In the genomic region with DNA sequence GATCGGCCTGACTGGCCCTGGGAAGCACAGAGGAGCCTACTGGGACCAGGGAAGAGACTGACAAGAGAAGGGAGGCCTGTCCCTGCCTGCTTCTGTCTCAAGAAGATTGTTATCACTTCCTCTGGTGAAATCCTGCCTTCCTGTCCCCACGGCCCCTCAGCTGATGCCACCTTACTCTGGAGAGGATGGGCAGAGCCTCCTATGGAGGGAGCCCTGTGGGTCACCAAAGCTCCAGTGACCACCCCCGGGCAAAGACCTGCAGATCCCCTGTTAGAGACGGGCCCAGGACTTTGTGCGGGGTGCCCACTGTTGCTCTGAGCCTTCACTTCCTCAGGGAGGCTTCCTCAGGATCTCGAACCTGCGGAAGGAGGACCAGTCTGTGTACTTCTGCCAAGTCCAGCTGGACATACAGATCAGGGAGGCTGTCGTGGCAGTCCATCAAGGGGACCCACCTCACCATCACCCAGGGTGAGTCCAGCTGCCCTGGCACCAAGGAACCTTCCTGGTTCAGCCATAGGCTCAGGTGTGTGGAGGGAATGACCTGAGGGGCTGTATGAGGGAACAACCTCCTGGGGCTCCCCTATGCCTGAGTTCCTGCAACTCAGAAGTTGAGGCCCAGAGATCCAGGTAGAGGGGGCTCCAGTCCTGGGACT, we compare ENCODE assay signal across 19 cellular contexts. TPM values are rescaled to one million over a fixed set of nuclear protein-coding genes. Genes with fewer than 3 reads are reported as not detected.
"Had no signal": no experiment of that assay in that cellular context is flagged by ENCODE, and none has a peak within 500 bp of the region (broad histone marks: within the 10 kb centered on the region; RNA-seq: fewer than 3 reads in every experiment).

No MANE protein-coding gene starts in this region.

- H3K4me3 ChIP-seq: coronary artery, heart left ventricle, left lung, neural progenitor cell, transverse colon had no signal

- H3K79me2 ChIP-seq: parathyroid adenoma had no signal

- H3K27ac Mint-ChIP-seq: activated CD4-positive, alpha-beta memory T cell treated with anti-CD3 and anti-CD28 coated beads, Interleukin-2, amount 10 ng/mL, durations not matched to agents 7 days and 5 days; activated naive CD4-positive, alpha-beta T cell treated with anti-CD3 and anti-CD28 coated beads, Interleukin-2, amount 10 ng/mL, durations not matched to agents 7 days and 5 days; activated T-helper 17 cell treated with anti-CD3 and anti-CD28 coated beads, Interleukin-2, amount 50 U/mL, for 72 hours; neural progenitor cell had no signal

- FAIRE-seq: frontal cortex, islet of Langerhans had no signal

- H3K27me3 ChIP-seq: heart left ventricle, left lung, neural progenitor cell, transverse colon had no signal

- H3K4me1 Mint-ChIP-seq: neural progenitor cell had no signal

- H3K27me3 Mint-ChIP-seq: activated CD4-positive, alpha-beta memory T cell treated with anti-CD3 and anti-CD28 coated beads, Interleukin-2, amount 10 ng/mL, durations not matched to agents 7 days and 5 days; activated naive CD4-positive, alpha-beta T cell treated with anti-CD3 and anti-CD28 coated beads, Interleukin-2, amount 10 ng/mL, durations not matched to agents 7 days and 5 days; activated T-helper 17 cell treated with anti-CD3 and anti-CD28 coated beads, Interleukin-2, amount 50 U/mL, for 72 hours had no signal

- DNase-seq: activated CD4-positive, alpha-beta memory T cell treated with anti-CD3 and anti-CD28 coated beads, Interleukin-2, amount 10 ng/mL, durations not matched to agents 7 days and 5 days; activated naive CD4-positive, alpha-beta T cell treated with anti-CD3 and anti-CD28 coated beads, Interleukin-2, amount 10 ng/mL, durations not matched to agents 7 days and 5 days; central memory CD4-positive, alpha-beta T cell; effector CD8-positive, alpha-beta T cell; mesenchymal stem cell; stimulated activated CD4-positive, alpha-beta T cell treated with anti-CD3 and anti-CD28 coated beads, Interleukin-4, amount 100 ng/mL, for 4 hours; transverse colon had no signal

- H3K9me3 Mint-ChIP-seq: activated CD4-positive, alpha-beta memory T cell treated with anti-CD3 and anti-CD28 coated beads, Interleukin-2, amount 10 ng/mL, durations not matched to agents 7 days and 5 days; activated naive CD4-positive, alpha-beta T cell treated with anti-CD3 and anti-CD28 coated beads, Interleukin-2, amount 10 ng/mL, durations not matched to agents 7 days and 5 days; activated T-helper 17 cell treated with anti-CD3 and anti-CD28 coated beads, Interleukin-2, amount 50 U/mL, for 72 hours; neural progenitor cell had no signal

- H3K4me1 ChIP-seq: heart left ventricle, neural progenitor cell, parathyroid adenoma, transverse colon had no signal

- H2AFZ ChIP-seq: neural progenitor cell, parathyroid adenoma had no signal

- H3K4me2 ChIP-seq: neural progenitor cell had no signal

- ATAC-seq: activated T-helper 17 cell treated with anti-CD3 and anti-CD28 coated beads, Interleukin-2, amount 50 U/mL, for 72 hours; heart left ventricle; left lung had no signal

- H3K9ac ChIP-seq: neural progenitor cell, parathyroid adenoma had no signal

- H3K9me3 ChIP-seq: heart left ventricle, left lung, transverse colon had no signal

- H3K27ac ChIP-seq: coronary artery, neural progenitor cell, parathyroid adenoma, transverse colon, VCaP had no signal

- H3K36me3 ChIP-seq: neural progenitor cell had no signal

- H3K4me3 Mint-ChIP-seq: activated CD4-positive, alpha-beta memory T cell treated with anti-CD3 and anti-CD28 coated beads, Interleukin-2, amount 10 ng/mL, durations not matched to agents 7 days and 5 days; activated naive CD4-positive, alpha-beta T cell treated with anti-CD3 and anti-CD28 coated beads, Interleukin-2, amount 10 ng/mL, durations not matched to agents 7 days and 5 days; activated T-helper 17 cell treated with anti-CD3 and anti-CD28 coated beads, Interleukin-2, amount 50 U/mL, for 72 hours; neural progenitor cell had no signal

RNA-seq across cellular contexts. Expression of gene SPDYE3, which starts 49.0 kb away (rescaled TPM):
- total RNA-seq: activated CD4-positive, alpha-beta memory T cell treated with anti-CD3 and anti-CD28 coated beads, Interleukin-2, amount 10 ng/mL, durations not matched to agents 7 days and 5 days; activated T-helper 17 cell treated with anti-CD3 and anti-CD28 coated beads, Interleukin-2, amount 50 U/mL, for 72 hours; fibroblast of lung; frontal cortex; heart left ventricle; left lung; skeletal muscle tissue; subcutaneous adipose tissue; transverse colon had no signal
- polyA plus RNA-seq: fibroblast of lung had no signal
